In genomic region chr9:26955921-26956886, GRCh38 we compare ENCODE assay signal across 8 cellular contexts. TPM values are rescaled to one million over a fixed set of nuclear protein-coding genes. Genes with fewer than 3 reads are reported as not detected.
DNase-seq lines count a peak whose midpoint lies in the region; ATAC-seq and TF ChIP-seq lines count a peak whose summit lies in the region.

TSS of gene IFT74 (plus strand) at chr9:26956412. CDS start at chr9:26961968, 5,556 bp downstream.

- H3K18ac ChIP-seq in IMR-90 (ENCODE audit: low read depth, low read length) = peak within 1 kb of the TSS; percentile 88

- peak within 1 kb of the TSS; percentile 95 for H3K4ac ChIP-seq in IMR-90 (ENCODE audit: low read depth, low read length)

- peak within 1 kb of the TSS; percentile 96 for H3K56ac ChIP-seq in IMR-90 (ENCODE audit: extremely low read depth, insufficient read depth, low read length)

- H2AFZ ChIP-seq in IMR-90 (replicated peaks; ENCODE audit: low read length, poor library complexity) = peak within 1 kb of the TSS; percentile 98

- no peak for TF ChIP-seq CTCF in IMR-90 (conservative IDR thresholded peaks at IDR 0.05; ENCODE audit: low read depth, low read length)

- H2AK9ac ChIP-seq in IMR-90 (replicated peaks; ENCODE audit: low read depth, low read length, poor library complexity) = peak within 1 kb of the TSS; percentile 83

- H3K36me3 ChIP-seq in IMR-90 (ENCODE audit: control insufficient read depth, insufficient read depth, low read length) (no peaks in the 10 kb centered on the region), mucosa of stomach (ENCODE audit: control insufficient read depth, insufficient read depth, low read length) (no peaks in the 10 kb centered on the region)

- H4K20me1 ChIP-seq in IMR-90 (ENCODE audit: insufficient read depth, low read length) = no peaks in the 10 kb centered on the region

- peak; percentile 97 for ATAC-seq in GM21529 (IDR thresholded peaks at IDR 0.05; ENCODE audit: unreplicated experiment)
- ATAC-seq in IMR-90 (ENCODE audit: low read depth) = peak; percentile 100
- peak; percentile 100 for ATAC-seq in esophagus mucosa

- peak within 1 kb of the TSS; percentile 93 for H3K14ac ChIP-seq in IMR-90 (replicated peaks; ENCODE audit: low read depth, low read length)

- 0% methylated on average over 21 of the region's 53 CpGs; no CpG with 5 or more reads in 1 of the 2 experiments for WGBS in IMR-90 (ENCODE audit: extremely low coverage in 2 of 2, insufficient read length in 1 of 2), 2 experiments

- TF ChIP-seq RAD21 in IMR-90 (IDR thresholded peaks at IDR 0.05; ENCODE audit: low read length) = no peak

- BruUV-seq in IMR-90 (replicated peaks; lab: Mats Ljungman, UMichigan) = no TSS peak

- H3K4me3 ChIP-seq in IMR-90 (ENCODE audit: insufficient read depth, low read depth, low read length) (peak within 1 kb of the TSS; percentile 67), mucosa of stomach (ENCODE audit: low read length) (peak within 1 kb of the TSS; percentile 79)

- H4K91ac ChIP-seq in IMR-90 (ENCODE audit: insufficient read depth, low read depth, low read length) = peak within 1 kb of the TSS; percentile 87

- H3K9me3 ChIP-seq in IMR-90 (ENCODE audit: control insufficient read depth, insufficient read depth, low read length) (no peaks in the 10 kb centered on the region), mucosa of stomach (ENCODE audit: control insufficient read depth, low read length) (no peaks in the 10 kb centered on the region)

- peak within 1 kb of the TSS; percentile 99 for H3K23ac ChIP-seq in IMR-90 (ENCODE audit: low read depth, low read length)

- POLR2A ChIA-PET in IMR-90 (lab: Charles Lee; ENCODE audit: unreplicated experiment) = interaction anchor here (0.6 to 1.0 kb wide), 4 partner anchors 12 to 53 kb away, joined by 3 to 5 read pairs (median 4); no protein-coding TSS in a partner anchor

- peak; percentile 82 for TF ChIP-seq POLR2A in IMR-90 (IDR thresholded peaks at IDR 0.05; ENCODE audit: low read depth, low read length)

- H2BK20ac ChIP-seq in IMR-90 (ENCODE audit: low read depth, low read length) = peak within 1 kb of the TSS; percentile 63

- peak within 1 kb of the TSS; percentile 97 to 98 for H4K8ac ChIP-seq in IMR-90 (ENCODE audit: low read depth in 2 of 2, low read length in 2 of 2)

- peak within 1 kb of the TSS; percentile 90 for H3K4me2 ChIP-seq in IMR-90 (ENCODE audit: low read depth, low read length)

- H3K27me3 ChIP-seq in IMR-90 (ENCODE audit: control insufficient read depth, insufficient read depth, low read length) (no peaks in the 10 kb centered on the region), mucosa of stomach (ENCODE audit: control insufficient read depth, insufficient read depth, low read length) (no peaks in the 10 kb centered on the region)

- DNase-seq in DMS114 treated with DMSO at 0.1 percent for 48 hours (lab: John Stamatoyannopoulos, UW; ENCODE audit: unreplicated experiment) (peak; percentile 80), IMR-90 (peak; percentile 98)
- DNase-seq in activated T-cell treated with anti-CD3 and anti-CD28 coated beads, Interleukin-2, amount 50 U/mL, for 48 hours = peak; percentile 93 to 94
- DNase-seq in stimulated activated CD8-positive, alpha-beta memory T cell treated with anti-CD3 and anti-CD28 coated beads, Interleukin-4, amount 100 ng/mL, for 48 hours = peak; percentile 95

- in situ Hi-C loops in IMR-90 (cut with MboI; ENCODE audit: low sequenced_read_pairs) = no loop called here

- peak within 1 kb of the TSS; percentile 73 for H2BK120ac ChIP-seq in IMR-90 (ENCODE audit: low read depth, low read length)

- H3K4me1 ChIP-seq in IMR-90 (ENCODE audit: control insufficient read depth, insufficient read depth, low read length) = no peaks in the 10 kb centered on the region
- peaks cover 9% of the 10 kb centered on the region for H3K4me1 ChIP-seq in mucosa of stomach (ENCODE audit: control insufficient read depth, insufficient read depth, low read length)

- peaks cover 14 to 21% of the 10 kb centered on the region in 2 experiments for H3K79me1 ChIP-seq in IMR-90 (ENCODE audit: low read depth in 1 of 2, low read length in 2 of 2)

- H4K5ac ChIP-seq in IMR-90 (ENCODE audit: low read depth, low read length) = peak within 1 kb of the TSS; percentile 93

- peak within 1 kb of the TSS; percentile 63; the same call in 2 of the 3 replicates for H2BK15ac ChIP-seq in IMR-90 (ENCODE audit: low read depth, low read length)

- H3K9me1 ChIP-seq in IMR-90 (ENCODE audit: insufficient read depth, low read length) = peaks cover 4% of the 10 kb centered on the region

- CTCF ChIA-PET in IMR-90 (lab: Yijun Ruan, JAX) = interaction anchor here (0.7 kb wide), 1 partner anchor 18 kb away, joined by 3 read pairs; no protein-coding TSS in a partner anchor

- H3K27ac ChIP-seq in IMR-90 (ENCODE audit: insufficient read depth, low read length) = peak within 1 kb of the TSS; percentile 92

- H3K9ac ChIP-seq in IMR-90 (ENCODE audit: low read depth, low read length) (peak within 1 kb of the TSS; percentile 98), mucosa of stomach (ENCODE audit: low read length) (peak within 1 kb of the TSS; percentile 88)

- intact Hi-C loops in IMR-90 (cut with micrococcal nuclease) = loop anchor here (5.0 kb wide), 1 partner anchor 171 kb away; no protein-coding TSS in a partner anchor

- H2BK5ac ChIP-seq in IMR-90 (ENCODE audit: low read depth, low read length, poor library complexity, severe bottlenecking) = peak within 1 kb of the TSS; percentile 91

- peak within 1 kb of the TSS; percentile 46 for H2AK5ac ChIP-seq in IMR-90 (ENCODE audit: low read depth, low read length)

- dilution Hi-C loops in IMR-90 (cut with HindIII; ENCODE audit: low sequenced_read_pairs, unreplicated experiment) = no loop called here

TF ChIP-seq in IMR-90, 13 proteins besides CTCF, POLR2A, EP300 and RAD21:
- peak; percentile 91 for TF ChIP-seq CEBPB (IDR thresholded peaks at IDR 0.05; ENCODE audit: low read depth, low read length)
- TF ChIP-seq RCOR1 (IDR thresholded peaks at IDR 0.05; ENCODE audit: insufficient replicate concordance, low read length) = no peak
- no peak for TF ChIP-seq NFE2L2 (IDR thresholded peaks at IDR 0.05; ENCODE audit: low read depth, low read length)
- TF ChIP-seq MAFK (IDR thresholded peaks at IDR 0.05; ENCODE audit: low read depth, low read length) = no peak
- TF ChIP-seq FOS (IDR thresholded peaks at IDR 0.05; ENCODE audit: low read depth, low read length) = no peak
- TF ChIP-seq MAZ (IDR thresholded peaks at IDR 0.05; ENCODE audit: borderline replicate concordance, low read depth, low read length) = peak; percentile 47; the same call in 1 of the 2 replicates
- no peak for TF ChIP-seq RFX5 (IDR thresholded peaks at IDR 0.05; ENCODE audit: low read depth, low read length)
- TF ChIP-seq MXI1 (IDR thresholded peaks at IDR 0.05; ENCODE audit: borderline replicate concordance, low read depth, low read length) = peak; percentile 83; the same call in 1 of the 2 replicates
- no peak for TF ChIP-seq USF2 (IDR thresholded peaks at IDR 0.05; ENCODE audit: low read depth, low read length)

TF ChIP-seq in PFSK-1, 5 proteins besides CTCF, POLR2A, EP300 and RAD21:
- TF ChIP-seq SIN3A (IDR thresholded peaks at IDR 0.05; ENCODE audit: borderline replicate concordance, insufficient read depth, low read length) (no peak), POLR2AphosphoS5 (IDR thresholded peaks at IDR 0.05; ENCODE audit: low read depth, low read length) (peak; percentile 54)

RNA-seq across cellular contexts. Expression of gene IFT74, which starts in this region (rescaled TPM):
- total RNA-seq in IMR-90 (2012; rRNA removed) (11.9 and 12.2 TPM in 2 replicates), esophagus mucosa (7.4 TPM)
- 4.5 and 4.6 TPM in 2 replicates for polyA plus RNA-seq in IMR-90 (2012; rRNA removed)
- 0.27 and 4.2 TPM in 2 replicates for polyA plus RNA-seq in IMR-90 (2012; cell fraction: cytosol; rRNA removed)
- polyA plus RNA-seq in IMR-90 (2012; cell fraction: nucleus; rRNA removed; ENCODE audit: low replicate concordance) = 1.7 and 5.8 TPM in 2 replicates
- polyA plus RNA-seq in PFSK-1 (2012; ENCODE audit: insufficient read length, low read depth) = 7.2 TPM

Comparison
In these comparisons a context has a peak if more than half of its experiments do, and no peak if none do; other contexts are left out.
1. Peak in every context shown above with its lines: DNase-seq, ATAC-seq, H3K4me3 ChIP-seq and H3K27ac ChIP-seq.